8 cellular contexts compared by ENCODE assay signal in genomic region chr19:37320988-37321387, GRCh38. TPM values are rescaled to one million over a fixed set of nuclear protein-coding genes. Genes with fewer than 3 reads are reported as not detected.
DNase-seq lines count a peak whose midpoint lies in the region; ATAC-seq and TF ChIP-seq lines count a peak whose summit lies in the region.
"Not testable (repeated sequence)": the region's sequence is repeated elsewhere in the genome, so short reads cannot be mapped to it uniquely, and the experiment has no call there.

No MANE protein-coding gene starts in this region.

- peaks cover 61% of the 10 kb centered on the region for H3K79me2 ChIP-seq in GM23338 (replicated peaks; ENCODE audit: insufficient read depth)

- peaks cover 11% of the 10 kb centered on the region; the same call in 2 of the 3 replicates for H3K9me3 Mint-ChIP-seq in GM23338
- not testable (repeated sequence) for H3K9me3 Mint-ChIP-seq in WTC11, type B pancreatic cell
- peaks cover 11% of the 10 kb centered on the region for H3K9me3 Mint-ChIP-seq in glutamatergic neuron (ENCODE audit: unreplicated experiment)

- H3K9me3 ChIP-seq in HUES64 (ENCODE audit: insufficient read depth, low read depth, low read length); iPS-20b (ENCODE audit: insufficient read depth, low read depth, low read length): not testable (repeated sequence)

- not testable (repeated sequence) for TF ChIP-seq CTCF in C4-2B (conservative IDR thresholded peaks at IDR 0.05); GM23338 (conservative IDR thresholded peaks at IDR 0.05; ENCODE audit: low read depth in 2 of 2); WTC11 (IDR thresholded peaks at IDR 0.05); glutamatergic neuron (IDR thresholded peaks at IDR 0.05; ENCODE audit: partially characterized antibody, unreplicated experiment); type B pancreatic cell (conservative IDR thresholded peaks at IDR 0.05)

- ATAC-seq in GM23338, WTC11: not testable (repeated sequence)

- peak overlapping the region; percentile 48 for H3K4me2 ChIP-seq in GM23338

- DNase-seq in GM23338 (ENCODE audit: low spot score) (peak; percentile 26), NCI-H82 (lab: John Stamatoyannopoulos, UW) (peak; percentile 64)
- not testable (repeated sequence) for DNase-seq in WTC11 (ENCODE audit: low spot score); glutamatergic neuron; type B pancreatic cell (ENCODE audit: extremely low spot score, unreplicated experiment)

- H3F3A ChIP-seq in GM23338 (replicated peaks; ENCODE audit: low read depth): not testable (repeated sequence)

- CTCF ChIA-PET in WTC11 (lab: Charles Lee): not testable (repeated sequence)

- not testable (repeated sequence) for H2AFZ ChIP-seq in GM23338

- H3K36me3 Mint-ChIP-seq in GM23338 (ENCODE audit: low read depth) (peaks cover 50% of the 10 kb centered on the region), WTC11 (peaks cover 38% of the 10 kb centered on the region), type B pancreatic cell (peaks cover 38% of the 10 kb centered on the region)
- not testable (repeated sequence) for H3K36me3 Mint-ChIP-seq in glutamatergic neuron (ENCODE audit: unreplicated experiment)

- peak overlapping the region; percentile 48 for H3K9ac ChIP-seq in HUES64 (ENCODE audit: low read depth, low read length)
- not testable (repeated sequence) for H3K9ac ChIP-seq in iPS-20b (ENCODE audit: low read depth, low read length)

- H3K27me3 Mint-ChIP-seq in GM23338 (ENCODE audit: insufficient read depth, low read depth, poor library complexity); WTC11 (ENCODE audit: low read depth); glutamatergic neuron (ENCODE audit: unreplicated experiment); type B pancreatic cell: not testable (repeated sequence)

- peak overlapping the region; percentile 94 for H3K27ac Mint-ChIP-seq in GM23338
- H3K27ac Mint-ChIP-seq in WTC11: peak overlapping the region; percentile 96
- H3K27ac Mint-ChIP-seq in glutamatergic neuron (ENCODE audit: unreplicated experiment): peak overlapping the region; percentile 5
- not testable (repeated sequence) for H3K27ac Mint-ChIP-seq in type B pancreatic cell

- not testable (repeated sequence) for H3K9me2 ChIP-seq in GM23338 (ENCODE audit: insufficient read depth)

- H3K27me3 ChIP-seq in GM23338 (ENCODE audit: insufficient read depth); HUES64 (ENCODE audit: insufficient read depth, low read length); iPS-20b (ENCODE audit: insufficient read depth, low read length): not testable (repeated sequence)

- H4K20me1 ChIP-seq in GM23338 (replicated peaks; ENCODE audit: insufficient read depth): not testable (repeated sequence)

- 50% methylated on average over 7 of the region's 7 CpGs for WGBS in HUES64

- H3K36me3 ChIP-seq in GM23338 (ENCODE audit: insufficient read depth) (peaks cover 14% of the 10 kb centered on the region), HUES64 (ENCODE audit: insufficient read depth, low read length) (peaks cover 33% of the 10 kb centered on the region), iPS-20b (ENCODE audit: insufficient read depth, low read depth, low read length) (peaks cover 25% of the 10 kb centered on the region)

- H3K4me3 Mint-ChIP-seq in GM23338: peak overlapping the region; percentile 98
- peak overlapping the region; percentile 97 for H3K4me3 Mint-ChIP-seq in WTC11
- H3K4me3 Mint-ChIP-seq in glutamatergic neuron (ENCODE audit: unreplicated experiment): not testable (repeated sequence)
- H3K4me3 Mint-ChIP-seq in type B pancreatic cell: peak overlapping the region; percentile 47

- H3K4me1 Mint-ChIP-seq in GM23338 (peaks cover 40% of the 10 kb centered on the region), WTC11 (peaks cover 40% of the 10 kb centered on the region)
- H3K4me1 Mint-ChIP-seq in glutamatergic neuron (ENCODE audit: low read depth, unreplicated experiment); type B pancreatic cell (ENCODE audit: unreplicated experiment): not testable (repeated sequence)

- POLR2A ChIA-PET in WTC11 (lab: Charles Lee): not testable (repeated sequence)

- peak overlapping the region; percentile 24 for H3K4me3 ChIP-seq in GM23338
- H3K4me3 ChIP-seq in HUES64 (ENCODE audit: low read length): peak overlapping the region; percentile 41
- peak overlapping the region; percentile 26; the same call in 1 of the 2 replicates for H3K4me3 ChIP-seq in iPS-20b (ENCODE audit: low read length)

- peaks cover 42% of the 10 kb centered on the region for H3K4me1 ChIP-seq in GM23338 (ENCODE audit: insufficient read depth)
- peaks cover 28% of the 10 kb centered on the region for H3K4me1 ChIP-seq in HUES64 (ENCODE audit: insufficient read depth, low read length)
- H3K4me1 ChIP-seq in iPS-20b (ENCODE audit: insufficient read depth, low read length): not testable (repeated sequence)

- H3K27ac ChIP-seq in C4-2B (peak overlapping the region; percentile 1; the same call in 1 of the 2 replicates), GM23338 (ENCODE audit: low read depth) (peak overlapping the region; percentile 93), HUES64 (ENCODE audit: low read depth, low read length) (peak overlapping the region; percentile 88; the same call in 1 of the 2 replicates)
- H3K27ac ChIP-seq in iPS-20b (ENCODE audit: low read length): not testable (repeated sequence)

RNA-seq across cellular contexts. Expression of gene ZNF527, which starts 49.9 kb away (rescaled TPM):
- total RNA-seq in GM23338 (2014; rRNA removed; shearing (Covaris generic)): 4.0 and 7.9 TPM in 2 replicates
- 0.97 and 1.5 TPM in 2 replicates for polyA plus RNA-seq in GM23338 (2016; fragmentation: Nextera tagmentation; extraction: Ambion mirVana)
- 2.5 TPM for polyA plus RNA-seq in HUES64 (2013, experiment 1 of 2)
- 2.0 TPM for polyA plus RNA-seq in HUES64 (2013, experiment 2 of 2)
- total RNA-seq in WTC11 (2021) (3.3 to 3.9 TPM (median 3.3 TPM) in 3 replicates), glutamatergic neuron (ENCODE audit: unreplicated experiment) (11.6 TPM), type B pancreatic cell (ENCODE audit: low replicate concordance) (6.5 and 8.7 TPM in 2 replicates)
